ENCODE assay signal across 7 cellular contexts in genomic region chr14:34539407-34540180, GRCh38. TPM values are rescaled to one million over a fixed set of nuclear protein-coding genes. Genes with fewer than 3 reads are reported as not detected.
DNase-seq lines count a peak whose midpoint lies in the region; ATAC-seq lines count a peak whose summit lies in the region.

A gene with protein sequence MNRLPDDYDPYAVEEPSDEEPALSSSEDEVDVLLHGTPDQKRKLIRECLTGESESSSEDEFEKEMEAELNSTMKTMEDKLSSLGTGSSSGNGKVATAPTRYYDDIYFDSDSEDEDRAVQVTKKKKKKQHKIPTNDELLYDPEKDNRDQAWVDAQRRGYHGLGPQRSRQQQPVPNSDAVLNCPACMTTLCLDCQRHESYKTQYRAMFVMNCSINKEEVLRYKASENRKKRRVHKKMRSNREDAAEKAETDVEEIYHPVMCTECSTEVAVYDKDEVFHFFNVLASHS (minus strand): TSS chr14:34539701. CDS start chr14:34539628, 73 bp downstream.

- peak; percentile 93 for DNase-seq in central memory CD4-positive, alpha-beta T cell
- peak; percentile 98 for DNase-seq in kidney tubule cell (ENCODE audit: low spot score)
- peak; percentile 97 for DNase-seq in stimulated activated CD4-positive, alpha-beta T cell treated with anti-CD3 and anti-CD28 coated beads, Interleukin-1b, Interleukin-23, amount 100 ng/mL, for 48 hours
- no peak for DNase-seq in DMS79 treated with DMSO at 0.1 percent for 48 hours (lab: John Stamatoyannopoulos, UW)

- intact Hi-C loops in T-helper 2 cell treated with Interferon-gamma antibody and Interleukin-4, amounts not matched to agents 100 ng/mL and 5 ng/mL, for 36 hours (cut with micrococcal nuclease) = loop anchor here (5.0 to 10.0 kb wide), 6 partner anchors 77 to 585 kb away; partner anchors contain the start of genes BAZ1A, EGLN3, FAM177A1 and SNX6

- ATAC-seq in GM18873 (IDR thresholded peaks at IDR 0.05; ENCODE audit: low FRiP score, unreplicated experiment) (peak; percentile 96), HG03108 (IDR thresholded peaks at IDR 0.05; ENCODE audit: unreplicated experiment) (peak; percentile 99)

RNA-seq across cellular contexts. Expression of the gene that starts here (rescaled TPM):
- 29.5 and 30.9 TPM in 2 replicates for total RNA-seq in T-helper 2 cell treated with Interferon-gamma antibody and Interleukin-4, amounts not matched to agents 100 ng/mL and 5 ng/mL, for 36 hours
